8 cellular contexts compared by ENCODE assay signal in genomic region chr20:10511166-10511506, GRCh38.
A peak's percentile ranks its signal among the peaks of the same experiment; 100 is the strongest.
DNase-seq lines count a peak whose midpoint lies in the region; ATAC-seq lines count a peak whose summit lies in the region.

No MANE protein-coding gene starts in this region.

- peak overlapping the region; percentile 12 to 88 for H3K27ac ChIP-seq in esophagus (ENCODE audit: low read depth in 2 of 2, low read length in 1 of 2)

- H3K4me3 ChIP-seq in esophagus (ENCODE audit: low read depth in 1 of 2, low read length in 2 of 2) = no peak overlapping the region

- DNase-seq in T-helper 2 cell treated with Interferon-gamma antibody and Interleukin-4, amounts not matched to agents 5 μg/mL and 100 μg/mL, for 36 hours (ENCODE audit: low spot score) = no peak
- DNase-seq in T-helper 2 cell = no peak
- peak; percentile 12 for DNase-seq in NCI-H226
- DNase-seq in stimulated activated effector memory CD8-positive, alpha-beta T cell treated with anti-CD3 and anti-CD28 coated beads, Interleukin-12 subunit alpha, Interleukin-12 subunit beta, amount 100 ng/mL, for 72 hours (ENCODE audit: low spot score in 2 of 2) = no peak
- no peak for DNase-seq in NCI-H1694 treated with DMSO at 0.1 percent for 48 hours (lab: John Stamatoyannopoulos, UW)
- no peak for DNase-seq in stimulated activated CD4-positive, alpha-beta T cell treated with anti-CD3 and anti-CD28 coated beads, Interleukin-15, amount 100 ng/mL, for 24 hours
- no peak for DNase-seq in NCI-H1092 (lab: John Stamatoyannopoulos, UW)

- no peaks in the 10 kb centered on the region for H3K27me3 ChIP-seq in esophagus (ENCODE audit: control insufficient read depth in 1 of 2, insufficient read depth in 2 of 2, low read length in 2 of 2)

- ATAC-seq in stimulated activated effector memory CD8-positive, alpha-beta T cell treated with anti-CD3 and anti-CD28 coated beads, Interleukin-12 subunit alpha, Interleukin-12 subunit beta, amount 100 ng/mL, for 72 hours = peak; percentile 2

- H3K4me1 Mint-ChIP-seq in T-helper 2 cell treated with Interferon-gamma antibody and Interleukin-4, amounts not matched to agents 5 μg/mL and 100 μg/mL, for 36 hours (ENCODE audit: low read depth) = peaks cover 52% of the 10 kb centered on the region
- H3K4me1 Mint-ChIP-seq in stimulated activated effector memory CD8-positive, alpha-beta T cell treated with anti-CD3 and anti-CD28 coated beads, Interleukin-12 subunit alpha, Interleukin-12 subunit beta, amount 100 ng/mL, for 72 hours = peaks cover 31% of the 10 kb centered on the region

- peak overlapping the region; percentile 60 for H3K4me3 Mint-ChIP-seq in T-helper 2 cell treated with Interferon-gamma antibody and Interleukin-4, amounts not matched to agents 5 μg/mL and 100 μg/mL, for 36 hours
- H3K4me3 Mint-ChIP-seq in stimulated activated effector memory CD8-positive, alpha-beta T cell treated with anti-CD3 and anti-CD28 coated beads, Interleukin-12 subunit alpha, Interleukin-12 subunit beta, amount 100 ng/mL, for 72 hours = peak overlapping the region; percentile 35

- H3K27ac Mint-ChIP-seq in T-helper 2 cell treated with Interferon-gamma antibody and Interleukin-4, amounts not matched to agents 5 μg/mL and 100 μg/mL, for 36 hours = peak overlapping the region; percentile 73
- peak overlapping the region; percentile 78 for H3K27ac Mint-ChIP-seq in stimulated activated effector memory CD8-positive, alpha-beta T cell treated with anti-CD3 and anti-CD28 coated beads, Interleukin-12 subunit alpha, Interleukin-12 subunit beta, amount 100 ng/mL, for 72 hours

- H3K27me3 Mint-ChIP-seq in T-helper 2 cell treated with Interferon-gamma antibody and Interleukin-4, amounts not matched to agents 5 μg/mL and 100 μg/mL, for 36 hours (ENCODE audit: low read depth) = no peaks in the 10 kb centered on the region

- WGBS in esophagus, 2 donors = 72 to 88% methylated on average over 3 of the region's 3 CpGs

- H3K9me3 ChIP-seq in esophagus (ENCODE audit: control insufficient read depth in 2 of 2, insufficient read depth in 1 of 2, low read depth in 1 of 2, low read length in 1 of 2) = no peaks in the 10 kb centered on the region

- H3K9me3 Mint-ChIP-seq in T-helper 2 cell treated with Interferon-gamma antibody and Interleukin-4, amounts not matched to agents 5 μg/mL and 100 μg/mL, for 36 hours = no peaks in the 10 kb centered on the region
- H3K9me3 Mint-ChIP-seq in stimulated activated effector memory CD8-positive, alpha-beta T cell treated with anti-CD3 and anti-CD28 coated beads, Interleukin-12 subunit alpha, Interleukin-12 subunit beta, amount 100 ng/mL, for 72 hours = no peaks in the 10 kb centered on the region

- no peaks in the 10 kb centered on the region for H3K36me3 ChIP-seq in esophagus (ENCODE audit: control insufficient read depth in 2 of 2, insufficient read depth in 2 of 2, low read length in 1 of 2)

- peaks cover 9% of the 10 kb centered on the region for H3K36me3 Mint-ChIP-seq in T-helper 2 cell treated with Interferon-gamma antibody and Interleukin-4, amounts not matched to agents 5 μg/mL and 100 μg/mL, for 36 hours (ENCODE audit: low read depth)
- peaks cover 6% of the 10 kb centered on the region for H3K36me3 Mint-ChIP-seq in stimulated activated effector memory CD8-positive, alpha-beta T cell treated with anti-CD3 and anti-CD28 coated beads, Interleukin-12 subunit alpha, Interleukin-12 subunit beta, amount 100 ng/mL, for 72 hours

- peaks cover 2 to 16% of the 10 kb centered on the region in 2 donors for H3K4me1 ChIP-seq in esophagus (ENCODE audit: control insufficient read depth in 2 of 2, insufficient read depth in 2 of 2, low read length in 1 of 2)
